14 cellular contexts compared by ENCODE assay signal in genomic region chr5:157294692-157295091, GRCh38. TPM values are rescaled to one million over a fixed set of nuclear protein-coding genes. Genes with fewer than 3 reads are reported as not detected.
DNase-seq lines count a peak whose midpoint lies in the region; ATAC-seq and TF ChIP-seq lines count a peak whose summit lies in the region.
"Had no signal": no experiment of that assay in that cellular context is flagged by ENCODE, and none has a peak within 500 bp of the region (broad histone marks: within the 10 kb centered on the region; RNA-seq: fewer than 3 reads in every experiment).

No MANE protein-coding gene starts in this region.

- CTCF ChIA-PET in activated B cell treated with CpG ODN at 0.5 μM for 24 hours (lab: Charles Lee): interaction anchor here (1.1 to 2.3 kb wide), 3 partner anchors 9 to 17 kb away, joined by 3 to 5 read pairs (median 3); no protein-coding TSS in a partner anchor

- ATAC-seq in activated B cell treated with CpG ODN at 0.5 μM for 24 hours (ENCODE audit: low read depth) (no peak), naive B cell (ENCODE audit: low read depth in 2 of 2) (no peak), GM18867 (IDR thresholded peaks at IDR 0.05; ENCODE audit: unreplicated experiment) (no peak)
- ATAC-seq: lower lobe of right lung had no signal

- POLR2A ChIA-PET in activated B cell treated with CpG ODN at 0.5 μM for 24 hours (lab: Charles Lee): interaction anchor here (0.5 to 1.1 kb wide), 2 partner anchors 9 to 13 kb away, joined by 3 to 4 read pairs; no protein-coding TSS in a partner anchor

- peak overlapping the region in 2 of 4 donors; percentile 30 to 72 for H3K4me3 Mint-ChIP-seq in IgD-negative memory B cell
- H3K4me3 Mint-ChIP-seq in activated B cell treated with CpG ODN at 0.5 μM for 24 hours: no peak overlapping the region
- peak overlapping the region in 1 of 8 donors; percentile 47 for H3K4me3 Mint-ChIP-seq in naive B cell
- H3K4me3 Mint-ChIP-seq in HFFc6: no peak overlapping the region

- intact Hi-C loops in activated B cell treated with CpG ODN at 0.5 μM for 24 hours (cut with micrococcal nuclease): no loop called here

- H3K36me3 Mint-ChIP-seq in IgD-negative memory B cell: peaks cover 20% of the 10 kb centered on the region
- peaks cover 91% of the 10 kb centered on the region for H3K36me3 Mint-ChIP-seq in activated B cell treated with CpG ODN at 0.5 μM for 24 hours (ENCODE audit: low read depth)
- peaks cover 45 to 57% of the 10 kb centered on the region in 2 donors for H3K36me3 Mint-ChIP-seq in naive B cell
- H3K36me3 Mint-ChIP-seq in HFFc6 (ENCODE audit: low read depth): no peaks in the 10 kb centered on the region; the same call in 1 of the 2 replicates

- TF ChIP-seq CTCF in activated B cell treated with CpG ODN at 0.5 μM for 24 hours (IDR thresholded peaks at IDR 0.05): no peak
- TF ChIP-seq CTCF in HFFc6 (IDR thresholded peaks at IDR 0.05): no peak

- H3K27me3 Mint-ChIP-seq in IgD-negative memory B cell (no peaks in the 10 kb centered on the region), activated B cell treated with CpG ODN at 0.5 μM for 24 hours (no peaks in the 10 kb centered on the region), naive B cell (no peaks in the 10 kb centered on the region), HFFc6 (ENCODE audit: insufficient read depth) (peaks cover 3% of the 10 kb centered on the region; the same call in 1 of the 2 replicates)

- DNase-seq in NCI-H526 (lab: John Stamatoyannopoulos, UW) (peak; percentile 3 to 16), NCI-H526 treated with DMSO at 0.1 percent for 48 hours (lab: John Stamatoyannopoulos, UW) (no peak), activated B cell treated with CpG ODN at 0.5 μM for 24 hours (no peak), naive B cell (no peak), amygdala (lab: John Stamatoyannopoulos, UW) (no peak), HFFc6 (no peak)
- DNase-seq: activated CD4-positive, alpha-beta T cell treated with anti-CD3 and anti-CD28 coated beads, Interleukin-2, amount 50 U/mL, for 1 hour; adrenal gland; colonic mucosa; DMS79 treated with DMSO at 0.1 percent for 48 hours; lower lobe of right lung; ovary had no signal

- H3K27ac Mint-ChIP-seq in IgD-negative memory B cell (peak overlapping the region in 2 of 3 donors; percentile 73 to 87), activated B cell treated with CpG ODN at 0.5 μM for 24 hours (peak overlapping the region; percentile 44), naive B cell (peak overlapping the region; percentile 28 to 90 (median 86)), HFFc6 (no peak overlapping the region)

- peaks cover 16 to 36% (median 26%) of the 10 kb centered on the region in 3 donors for H3K4me1 Mint-ChIP-seq in IgD-negative memory B cell
- H3K4me1 Mint-ChIP-seq in activated B cell treated with CpG ODN at 0.5 μM for 24 hours: peaks cover 49% of the 10 kb centered on the region
- H3K4me1 Mint-ChIP-seq in naive B cell: peaks cover 28 to 40% (median 38%) of the 10 kb centered on the region in 3 donors
- peaks cover 21% of the 10 kb centered on the region for H3K4me1 Mint-ChIP-seq in HFFc6 (ENCODE audit: low read depth)

- H3K9me3 Mint-ChIP-seq in IgD-negative memory B cell (peaks cover 0 to 2% (median 2%) of the 10 kb centered on the region in 3 donors), activated B cell treated with CpG ODN at 0.5 μM for 24 hours (peaks cover 4% of the 10 kb centered on the region), naive B cell (peaks cover 0 to 12% (median 5%) of the 10 kb centered on the region in 7 donors), HFFc6 (no peaks in the 10 kb centered on the region)

RNA-seq across cellular contexts. Expression of gene CYFIP2, which starts 28.8 kb away (rescaled TPM):
- 366 TPM for polyA plus RNA-seq in IgD-negative memory B cell
- total RNA-seq in activated B cell treated with CpG ODN at 0.5 μM for 24 hours: 385 and 471 TPM in 2 replicates
- 100 to 1,000 TPM; 306 to 461 (median 348) TPM for polyA plus RNA-seq in naive B cell (ENCODE audit: low read depth in 6 of 6)
- total RNA-seq in HFFc6 (2021; fragmentation: NEBNext Ultra II Directional; extraction: Animal tissue kit (Norgen Biotek cat#: 25700)): 10 to 100 TPM in 3 of 6 experiments, 1 to 10 TPM in 3; 7.1 to 20.0 (median 9.7) TPM

Comparison
In these comparisons a context has a peak if more than half of its experiments do, and no peak if none do; other contexts are left out.
1. DNase-seq: peak in NCI-H526 (2 of 2); none in NCI-H526 treated with DMSO at 0.1 percent for 48 hours (single experiment), activated B cell treated with CpG ODN at 0.5 μM for 24 hours (single experiment), naive B cell (single experiment), amygdala (0 of 56) and HFFc6 (single experiment).
2. RNA of gene CYFIP2, which starts 28.8 kb away (total RNA-seq): 385 to 471 TPM in activated B cell treated with CpG ODN at 0.5 μM for 24 hours; 7.1 to 20.0 TPM in HFFc6; every median in the first group is over 10 times any median in the second.